ENCODE assay signal across 8 cellular contexts in genomic region chr10:100346765-100347567, GRCh38. TPM values are rescaled to one million over a fixed set of nuclear protein-coding genes. Genes with fewer than 3 reads are reported as not detected.
A peak's percentile ranks its signal among the peaks of the same experiment; 100 is the strongest.
DNase-seq lines count a peak whose midpoint lies in the region; ATAC-seq and TF ChIP-seq lines count a peak whose summit lies in the region.

Gene SCD (plus strand): TSS chr10:100347233. CDS start chr10:100347505, 272 bp downstream.

- H3K4me1 Mint-ChIP-seq in glutamatergic neuron (ENCODE audit: low read depth, unreplicated experiment): peaks cover 43% of the 10 kb centered on the region

- peaks cover 18% of the 10 kb centered on the region for H3K27me3 Mint-ChIP-seq in glutamatergic neuron (ENCODE audit: unreplicated experiment)

- H4K20me1 ChIP-seq in osteoblast (ENCODE audit: insufficient read depth, low read length): peaks cover 11% of the 10 kb centered on the region

- H3K27me3 ChIP-seq in osteoblast (ENCODE audit: insufficient read depth, low read length) (no peaks in the 10 kb centered on the region), testis (no peaks in the 10 kb centered on the region)

- peak; percentile 90 for ATAC-seq in HG02642 (IDR thresholded peaks at IDR 0.05; ENCODE audit: poor library complexity, unreplicated experiment)
- ATAC-seq in activated naive CD4-positive, alpha-beta T cell treated with anti-CD3 and anti-CD28 coated beads, Interleukin-2, amount 50 U/mL, for 72 hours: peak; percentile 94 to 95

- H3K4me3 Mint-ChIP-seq in glutamatergic neuron (ENCODE audit: unreplicated experiment): peak within 1 kb of the TSS; percentile 97

- peak within 1 kb of the TSS; percentile 84 for H3K4me3 ChIP-seq in osteoblast (ENCODE audit: insufficient read depth, low read length)
- peak within 1 kb of the TSS; percentile 58 to 80 for H3K4me3 ChIP-seq in testis

- H3K9me3 Mint-ChIP-seq in activated naive CD4-positive, alpha-beta T cell treated with anti-CD3 and anti-CD28 coated beads, Interleukin-2, amount 50 U/mL, for 72 hours: no peaks in the 10 kb centered on the region
- H3K9me3 Mint-ChIP-seq in glutamatergic neuron (ENCODE audit: unreplicated experiment): peaks cover 27% of the 10 kb centered on the region

- peaks cover 38% of the 10 kb centered on the region for H3K79me2 ChIP-seq in osteoblast (ENCODE audit: insufficient read depth, low read length)

- TF ChIP-seq CTCF in glutamatergic neuron (IDR thresholded peaks at IDR 0.05; ENCODE audit: partially characterized antibody, unreplicated experiment) (no peak), osteoblast (IDR thresholded peaks at IDR 0.05; ENCODE audit: extremely low read depth, low read depth, low read length) (no peak), testis (IDR thresholded peaks at IDR 0.05) (no peak)

- H3K36me3 Mint-ChIP-seq in activated naive CD4-positive, alpha-beta T cell treated with anti-CD3 and anti-CD28 coated beads, Interleukin-2, amount 50 U/mL, for 72 hours: peaks cover 40 to 57% of the 10 kb centered on the region in 2 donors
- peaks cover 10% of the 10 kb centered on the region for H3K36me3 Mint-ChIP-seq in glutamatergic neuron (ENCODE audit: unreplicated experiment)

- DNase-seq in NCI-H1105 (lab: John Stamatoyannopoulos, UW): peak; percentile 84
- DNase-seq in SKM-1 (lab: John Stamatoyannopoulos, UW; ENCODE audit: unreplicated experiment): peak; percentile 95
- DNase-seq in activated naive CD4-positive, alpha-beta T cell treated with anti-CD3 and anti-CD28 coated beads, Interleukin-2, amount 50 U/mL, for 72 hours (ENCODE audit: low spot score in 2 of 2): peak; percentile 79 to 91
- peak; percentile 93 for DNase-seq in glutamatergic neuron
- peak; percentile 96 for DNase-seq in osteoblast (ENCODE audit: insufficient read length, low spot score, missing footprints)
- DNase-seq in testis: peak; percentile 94

- peak within 1 kb of the TSS; percentile 81 for H2AFZ ChIP-seq in osteoblast (ENCODE audit: low read length)

- peak; percentile 78 for TF ChIP-seq POLR2A in GM10847 (IDR thresholded peaks at IDR 0.05; ENCODE audit: extremely low read depth, insufficient read length)
- TF ChIP-seq POLR2A in testis (IDR thresholded peaks at IDR 0.05): no peak

- H3K4me2 ChIP-seq in osteoblast (ENCODE audit: insufficient read depth, low read length): peak within 1 kb of the TSS; percentile 93

- H3K4me1 ChIP-seq in osteoblast (ENCODE audit: insufficient read depth, low read length) (peaks cover 11% of the 10 kb centered on the region), testis (peaks cover 15% of the 10 kb centered on the region)

- intact Hi-C loops in testis (cut with DNase I; ENCODE audit: low total_unique reads): no loop called here

- H3K9me3 ChIP-seq in osteoblast (ENCODE audit: low read depth, low read length) (no peaks in the 10 kb centered on the region), testis (no peaks in the 10 kb centered on the region)

- H3K36me3 ChIP-seq in osteoblast (ENCODE audit: insufficient read depth, low read length) (peaks cover 7% of the 10 kb centered on the region), testis (ENCODE audit: low read depth, missing control alignments) (no peaks in the 10 kb centered on the region)

- peak within 1 kb of the TSS; percentile 78 to 93 for H3K27ac Mint-ChIP-seq in activated naive CD4-positive, alpha-beta T cell treated with anti-CD3 and anti-CD28 coated beads, Interleukin-2, amount 50 U/mL, for 72 hours
- H3K27ac Mint-ChIP-seq in glutamatergic neuron (ENCODE audit: unreplicated experiment): peak within 1 kb of the TSS; percentile 99

- 1% methylated on average over 45 to 70 of the region's 73 CpGs for WGBS in testis, 2 donors

- H3K27ac ChIP-seq in osteoblast (ENCODE audit: low read depth, low read length) (no peak within 1 kb of the TSS), testis (peak within 1 kb of the TSS; percentile 20 to 58)

RNA-seq across cellular contexts. Expression of gene SCD, which starts in this region (rescaled TPM):
- total RNA-seq in activated naive CD4-positive, alpha-beta T cell treated with anti-CD3 and anti-CD28 coated beads, Interleukin-2, amount 50 U/mL, for 72 hours: 100 to 1,000 TPM in 1 of 2 donors, 10 to 100 TPM in 1; 67.5 to 185 TPM
- total RNA-seq in glutamatergic neuron (ENCODE audit: unreplicated experiment) (589 TPM), osteoblast (672 and 691 TPM in 2 replicates), testis (100 to 1,000 TPM; 147 to 196 TPM)
- polyA plus RNA-seq in testis (ENCODE audit: insufficient read depth, low read depth, low replicate concordance): 121 TPM
